Comparison of ENCODE assay signal across 22 cellular contexts in the genomic region with DNA sequence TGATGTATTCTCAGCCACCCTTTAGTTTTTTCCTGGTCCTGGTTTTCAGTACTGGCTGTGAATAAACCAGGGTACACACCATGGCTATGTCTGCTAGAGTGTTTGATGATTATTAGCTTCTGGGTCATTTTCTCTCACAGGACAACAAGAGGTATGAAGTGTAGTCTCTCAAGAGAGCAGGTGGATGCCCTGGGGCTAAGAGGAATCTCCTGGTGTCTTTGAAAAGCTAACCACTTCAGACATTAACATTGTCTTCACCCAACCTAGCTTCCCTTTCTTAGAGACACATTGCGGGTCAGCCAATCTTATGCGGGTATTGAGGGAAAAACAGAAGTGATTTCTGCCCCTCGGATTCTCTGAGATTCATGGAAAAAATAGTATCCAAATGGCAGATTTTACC. TPM values are rescaled to one million over a fixed set of nuclear protein-coding genes. Genes with fewer than 3 reads are reported as not detected.
DNase-seq lines count a peak whose midpoint lies in the region; ATAC-seq, FAIRE-seq and TF ChIP-seq lines count a peak whose summit lies in the region.
"Had no signal": no experiment of that assay in that cellular context is flagged by ENCODE, and none has a peak within 500 bp of the region (broad histone marks: within the 10 kb centered on the region; RNA-seq: fewer than 3 reads in every experiment).

No MANE protein-coding gene starts in this region.

- peak overlapping the region; percentile 77 for H3K4me2 ChIP-seq in Loucy (ENCODE audit: low read depth, low read length, poor library complexity, severe bottlenecking)

- no peak for TF ChIP-seq CTCF in Loucy (conservative IDR thresholded peaks at IDR 0.05; ENCODE audit: low read length)
- no peak for TF ChIP-seq CTCF in endodermal cell (conservative IDR thresholded peaks at IDR 0.05)
- TF ChIP-seq CTCF in nephron progenitor cell (IDR thresholded peaks at IDR 0.05) = no peak
- no peak for TF ChIP-seq CTCF in pancreas (IDR thresholded peaks at IDR 0.05)

- no peak for ATAC-seq in pancreas
- ATAC-seq: left lung; sciatic nerve; stimulated activated effector memory CD8-positive, alpha-beta T cell treated with anti-CD3 and anti-CD28 coated beads, Interleukin-12 subunit alpha, Interleukin-12 subunit beta, amount 100 ng/mL, for 72 hours had no signal

- 40 to 56% methylated on average over 3 of the region's 3 CpGs for WGBS in endodermal cell (ENCODE audit: insufficient coverage in 1 of 2, insufficient read length in 1 of 2), 2 experiments
- 69 to 70% methylated on average over 3 of the region's 3 CpGs for WGBS in pancreas, 2 donors

- peak; percentile 3 for DNase-seq in ELR (ENCODE audit: low read depth)
- no peak for DNase-seq in endodermal cell
- DNase-seq in nephron progenitor cell = no peak
- DNase-seq in MV-4-11 (lab: John Stamatoyannopoulos, UW) = no peak
- DNase-seq in HPDE6-E6E7 (ENCODE audit: extremely low spot score) = no peak
- no peak for DNase-seq in DMS153 (lab: John Stamatoyannopoulos, UW)
- DNase-seq in pancreas = no peak
- DNase-seq: activated CD4-positive, CD25-positive, alpha-beta regulatory T cell treated with anti-CD3 and anti-CD28 coated beads, Interleukin-2, amount 50 U/mL, for 72 hours; activated CD8-positive, alpha-beta memory T cell treated with anti-CD3 and anti-CD28 coated beads, Interleukin-2, amount 50 U/mL, for 48 hours; left lung; naive B cell; NCI-H226; OCI-M1; upper lobe of left lung had no signal

- H3K36me3 ChIP-seq in Loucy (ENCODE audit: insufficient read depth, low read length) (no peaks in the 10 kb centered on the region), endodermal cell (ENCODE audit: control insufficient read depth, insufficient read depth, low read length) (peaks cover 57% of the 10 kb centered on the region), pancreas (no peaks in the 10 kb centered on the region)
- H3K36me3 ChIP-seq: left lung, upper lobe of left lung had no signal

- H3K27me3 ChIP-seq in Loucy (ENCODE audit: insufficient read depth, low read length, poor library complexity, severe bottlenecking) (no peaks in the 10 kb centered on the region), endodermal cell (ENCODE audit: control insufficient read depth, insufficient read depth, low read length, poor library complexity, severe bottlenecking) (no peaks in the 10 kb centered on the region), pancreas (no peaks in the 10 kb centered on the region)
- H3K27me3 ChIP-seq: upper lobe of left lung had no signal

- intact Hi-C loops in pancreas (cut with DNase I) = no loop called here

- peaks cover 17% of the 10 kb centered on the region for H3K9me3 Mint-ChIP-seq in endodermal cell
- H3K9me3 Mint-ChIP-seq in nephron progenitor cell = peaks cover 47% of the 10 kb centered on the region
- H3K9me3 Mint-ChIP-seq: stimulated activated effector memory CD8-positive, alpha-beta T cell treated with anti-CD3 and anti-CD28 coated beads, Interleukin-12 subunit alpha, Interleukin-12 subunit beta, amount 100 ng/mL, for 72 hours had no signal

- H3K27ac ChIP-seq in endodermal cell (ENCODE audit: low read depth, low read length) (peak overlapping the region; percentile 14), pancreas (no peak overlapping the region)
- H3K27ac ChIP-seq: left lung, upper lobe of left lung had no signal

- H3K4me1 Mint-ChIP-seq in endodermal cell = peaks cover 8% of the 10 kb centered on the region
- peaks cover 28% of the 10 kb centered on the region for H3K4me1 Mint-ChIP-seq in nephron progenitor cell
- H3K4me1 Mint-ChIP-seq: central memory CD8-positive, alpha-beta T cell; stimulated activated effector memory CD8-positive, alpha-beta T cell treated with anti-CD3 and anti-CD28 coated beads, Interleukin-12 subunit alpha, Interleukin-12 subunit beta, amount 100 ng/mL, for 72 hours had no signal

- peaks cover 19% of the 10 kb centered on the region; the same call in 1 of the 2 replicates for H3K79me2 ChIP-seq in Loucy (ENCODE audit: insufficient read depth, low read length)

- H3K4me3 Mint-ChIP-seq in endodermal cell (peak overlapping the region; percentile 89), nephron progenitor cell (peak overlapping the region; percentile 94)
- H3K4me3 Mint-ChIP-seq: central memory CD8-positive, alpha-beta T cell; stimulated activated effector memory CD8-positive, alpha-beta T cell treated with anti-CD3 and anti-CD28 coated beads, Interleukin-12 subunit alpha, Interleukin-12 subunit beta, amount 100 ng/mL, for 72 hours had no signal

- H3K4me1 ChIP-seq in Loucy (ENCODE audit: insufficient read depth, low read length, poor library complexity, severe bottlenecking) (peaks cover 7% of the 10 kb centered on the region), endodermal cell (ENCODE audit: control insufficient read depth, insufficient read depth, low read length) (no peaks in the 10 kb centered on the region), pancreas (no peaks in the 10 kb centered on the region)

- H3K9me3 ChIP-seq in Loucy (ENCODE audit: insufficient read depth, low read depth, low read length) = no peaks in the 10 kb centered on the region
- peaks cover 48% of the 10 kb centered on the region for H3K9me3 ChIP-seq in endodermal cell (ENCODE audit: control insufficient read depth, low read length)
- no peaks in the 10 kb centered on the region for H3K9me3 ChIP-seq in pancreas

- H3F3A ChIP-seq in Loucy (ENCODE audit: low read depth) = no peaks in the 10 kb centered on the region

- H2AFZ ChIP-seq in Loucy (ENCODE audit: low read length) = no peak overlapping the region

- FAIRE-seq in pancreas (lab: Jason Lieb, UNC) = no peak
- FAIRE-seq: G401.6, GM19239 had no signal

- H3K9ac ChIP-seq in Loucy (ENCODE audit: low read depth, low read length, poor library complexity, severe bottlenecking) (peak overlapping the region; percentile 90), endodermal cell (ENCODE audit: extremely low read depth, low read length, poor library complexity, severe bottlenecking) (peak overlapping the region; percentile 97)

- H3K27ac Mint-ChIP-seq in endodermal cell = peak overlapping the region; percentile 60
- H3K27ac Mint-ChIP-seq in nephron progenitor cell = no peak overlapping the region
- H3K27ac Mint-ChIP-seq: activated naive CD4-positive, alpha-beta T cell treated with anti-CD3 and anti-CD28 coated beads, Interleukin-2, amount 50 U/mL, for 24 hours; stimulated activated effector memory CD8-positive, alpha-beta T cell treated with anti-CD3 and anti-CD28 coated beads, Interleukin-12 subunit alpha, Interleukin-12 subunit beta, amount 100 ng/mL, for 72 hours had no signal

- peaks cover 43% of the 10 kb centered on the region for H3K36me3 Mint-ChIP-seq in endodermal cell (ENCODE audit: low read depth)
- H3K36me3 Mint-ChIP-seq in nephron progenitor cell (ENCODE audit: low read depth) = peaks cover 56% of the 10 kb centered on the region
- H3K36me3 Mint-ChIP-seq: naive B cell; stimulated activated effector memory CD8-positive, alpha-beta T cell treated with anti-CD3 and anti-CD28 coated beads, Interleukin-12 subunit alpha, Interleukin-12 subunit beta, amount 100 ng/mL, for 72 hours had no signal

- no peaks in the 10 kb centered on the region for H4K20me1 ChIP-seq in Loucy (ENCODE audit: insufficient read depth, low read length, poor library complexity, severe bottlenecking)

- no peaks in the 10 kb centered on the region for H3K27me3 Mint-ChIP-seq in endodermal cell (ENCODE audit: insufficient read depth)
- peaks cover 6% of the 10 kb centered on the region for H3K27me3 Mint-ChIP-seq in nephron progenitor cell (ENCODE audit: low read depth, poor library complexity)
- H3K27me3 Mint-ChIP-seq: central memory CD8-positive, alpha-beta T cell; naive B cell had no signal

- H3K4me3 ChIP-seq in Loucy (ENCODE audit: low read length, poor library complexity, severe bottlenecking) (peak overlapping the region; percentile 85), endodermal cell (ENCODE audit: low read length) (peak overlapping the region; percentile 97), pancreas (no peak overlapping the region)
- H3K4me3 ChIP-seq: left lung, upper lobe of left lung had no signal

- H3K9me2 ChIP-seq in Loucy (replicated peaks; ENCODE audit: low read depth, low read length) = no peaks in the 10 kb centered on the region

RNA-seq across cellular contexts. Expression of gene ZNF730, which starts 1.6 kb away (rescaled TPM):
- total RNA-seq in endodermal cell = 10 to 100 TPM; 40.3 to 83.9 TPM
- polyA plus RNA-seq in endodermal cell (2013, experiment 1 of 2) = 21.7 TPM
- polyA plus RNA-seq in endodermal cell (2013, experiment 2 of 2) = 27.6 TPM
- under 1 TPM in 3 of 6 donors, not detected in 3; 0.13 to 0.59 (median 0.32) TPM for total RNA-seq in pancreas
- under 1 TPM in 1 of 2 donors, not detected in 1; 0.26 TPM for polyA plus RNA-seq in pancreas
- total RNA-seq: HT-29 had no signal

Comparison
In these comparisons a context has a peak if more than half of its experiments do, and no peak if none do; other contexts are left out.
1. H3K4me3 ChIP-seq: peak in Loucy (single experiment) and endodermal cell (single experiment); none in pancreas (0 of 4).
2. RNA of gene ZNF730, which starts 1.6 kb away (total RNA-seq): 40.3 to 83.9 TPM in endodermal cell; 0.13 to 0.59 TPM in pancreas; every median in the first group is over 10 times any median in the second.